Comparison of ENCODE assay signal across 19 cellular contexts in the genomic region with DNA sequence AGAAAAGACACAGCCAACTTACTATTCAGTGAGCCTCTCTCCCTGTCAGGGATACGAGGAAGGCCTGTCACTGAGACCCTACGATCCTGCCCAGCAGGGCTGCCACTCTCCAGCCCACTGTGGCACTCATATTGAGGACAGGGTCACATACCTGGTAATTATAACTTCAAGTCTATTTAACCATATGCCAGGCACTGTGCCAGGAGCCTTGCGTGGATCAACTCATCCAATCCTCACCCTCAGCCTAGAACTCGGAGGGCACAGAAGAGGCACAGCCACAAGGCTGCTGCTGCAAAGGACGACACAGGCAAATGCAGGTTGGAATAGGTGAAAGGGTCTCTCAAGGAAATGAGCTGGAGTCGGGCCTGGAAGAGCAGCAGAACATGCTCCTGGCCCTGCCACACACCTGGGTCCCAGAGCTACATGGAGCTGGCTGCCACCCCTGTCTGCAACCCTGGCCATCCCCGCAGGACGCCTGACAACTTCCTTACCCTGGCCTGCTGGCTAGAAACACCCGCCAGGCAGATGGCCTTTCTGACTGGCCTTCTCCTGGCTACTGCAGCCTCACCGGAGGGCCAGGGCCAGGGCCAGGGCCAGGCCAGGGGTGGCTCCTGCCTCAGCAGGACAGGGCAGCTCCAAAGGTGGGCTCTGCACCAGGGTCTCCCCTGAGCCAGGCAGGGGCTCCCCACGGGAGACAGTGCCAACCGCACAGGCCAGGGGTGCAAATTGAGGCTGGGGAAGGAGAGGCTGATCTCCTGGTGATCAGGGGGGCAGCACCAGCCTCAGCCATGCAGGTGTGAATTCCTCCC.
"Had no signal": no experiment of that assay in that cellular context is flagged by ENCODE, and none has a peak within 500 bp of the region (broad histone marks: within the 10 kb centered on the region; RNA-seq: fewer than 3 reads in every experiment).

No MANE protein-coding gene starts in this region.

- H3K36me3 ChIP-seq: pancreas, stomach, thoracic aorta, uterus had no signal

- H3K9me3 ChIP-seq: body of pancreas, pancreas, stomach, thoracic aorta, uterus had no signal

- H3K4me1 ChIP-seq: pancreas, uterus had no signal

- H3K4me3 ChIP-seq: body of pancreas, coronary artery, hepatocyte, pancreas, stomach, thoracic aorta, uterus had no signal

- H3K27ac Mint-ChIP-seq: mesothelial cell of epicardium had no signal

- H3K4me1 Mint-ChIP-seq: neural crest cell had no signal

- H3K9me3 Mint-ChIP-seq: activated naive CD4-positive, alpha-beta T cell treated with anti-CD3 and anti-CD28 coated beads, Interleukin-2, amount 50 U/mL, for 72 hours; mesothelial cell of epicardium; neural crest cell had no signal

- H3K4me3 Mint-ChIP-seq: mesothelial cell of epicardium, neural crest cell had no signal

- H3K4me2 ChIP-seq: hepatocyte had no signal

- H3K36me3 Mint-ChIP-seq: activated naive CD4-positive, alpha-beta T cell treated with anti-CD3 and anti-CD28 coated beads, Interleukin-2, amount 50 U/mL, for 72 hours; mesothelial cell of epicardium had no signal

- H3K27ac ChIP-seq: body of pancreas, coronary artery, hepatocyte, pancreas, stomach, thoracic aorta, uterus had no signal

- DNase-seq: activated CD4-positive, alpha-beta T cell treated with anti-CD3 and anti-CD28 coated beads, Interleukin-2, amount 50 U/mL, for 1 hour; activated effector memory CD4-positive, alpha-beta T cell treated with Interleukin-2 at 50 U/mL for 16 hours; activated T-cell treated with anti-CD3 and anti-CD28 coated beads, Interleukin-2, amount 50 U/mL, for 1 hour; amniotic stem cell; body of pancreas; central memory CD4-positive, alpha-beta T cell; effector CD8-positive, alpha-beta T cell; kidney; stimulated activated CD4-positive, alpha-beta T cell treated with anti-CD3 and anti-CD28 coated beads, Interleukin-15, amount 100 ng/mL, for 24 hours; stimulated activated CD4-positive, alpha-beta T cell treated with anti-CD3 and anti-CD28 coated beads, Interleukin-4, amount 100 ng/mL, for 24 hours; stomach; uterus had no signal

- H3K27me3 ChIP-seq: body of pancreas, hepatocyte, pancreas, uterus had no signal

- H2AFZ ChIP-seq: hepatocyte had no signal
